Comparison of ENCODE assay signal across 10 cellular contexts in the genomic region with DNA sequence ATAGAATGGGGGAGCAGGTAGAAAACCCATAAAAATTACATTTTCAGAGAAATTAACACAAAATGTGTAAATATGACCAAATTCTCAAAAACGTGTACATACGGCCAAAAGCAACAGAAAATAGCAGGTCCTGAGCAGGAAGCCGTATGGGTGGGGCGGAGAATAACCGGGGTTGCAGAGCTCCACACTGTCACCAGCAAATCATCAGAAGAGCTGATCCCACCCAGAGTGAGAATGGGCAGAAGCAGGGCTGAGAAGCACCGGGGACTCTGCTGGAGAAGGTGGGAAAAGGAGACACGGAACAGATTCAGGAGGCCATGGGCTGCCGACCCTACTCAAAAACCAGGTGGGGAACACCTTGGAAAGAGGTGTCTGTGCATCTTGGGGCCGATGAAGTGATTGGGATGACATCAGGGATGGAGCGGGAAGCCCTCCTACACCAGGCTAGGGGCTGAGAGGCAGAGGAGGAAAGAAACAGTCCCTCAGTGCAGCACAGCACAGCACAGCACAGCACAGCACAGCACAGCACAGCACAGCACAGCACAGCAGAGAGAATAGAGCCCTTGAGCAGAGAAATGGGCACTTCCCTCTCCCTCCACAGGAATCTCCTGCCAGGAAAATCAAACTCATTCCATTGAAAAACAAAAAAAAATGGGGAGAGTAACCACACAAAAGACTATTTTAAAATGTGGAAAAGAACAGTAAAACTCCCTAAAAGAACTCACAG. TPM values are rescaled to one million over a fixed set of nuclear protein-coding genes. Genes with fewer than 3 reads are reported as not detected.
DNase-seq lines count a peak whose midpoint lies in the region; ATAC-seq and TF ChIP-seq lines count a peak whose summit lies in the region.
"Had no signal": no experiment of that assay in that cellular context is flagged by ENCODE, and none has a peak within 500 bp of the region (broad histone marks: within the 10 kb centered on the region; RNA-seq: fewer than 3 reads in every experiment).

No MANE protein-coding gene starts in this region.

- H3K27ac ChIP-seq in spleen (peak overlapping the region; percentile 37 to 83 (median 74)), WERI-Rb-1 (no peak overlapping the region)

- CTCF ChIA-PET in activated naive CD4-positive, alpha-beta T cell treated with anti-CD3 and anti-CD28 coated beads for 36 hours (lab: Charles Lee) = interaction anchor here (1.1 to 7.5 kb wide), 2 partner anchors 9 to 191 kb away, joined by 4 to 94 read pairs; no protein-coding TSS in a partner anchor

- peaks cover 15% of the 10 kb centered on the region for H3K36me3 Mint-ChIP-seq in activated naive CD4-positive, alpha-beta T cell treated with anti-CD3 and anti-CD28 coated beads for 36 hours (ENCODE audit: low read depth)
- H3K36me3 Mint-ChIP-seq in activated T-cell treated with anti-CD3 and anti-CD28 coated beads, Interleukin-2, amount 50 U/mL, for 72 hours (ENCODE audit: insufficient read depth in 2 of 2) = peaks cover 8 to 9% of the 10 kb centered on the region in 2 donors
- peaks cover 48% of the 10 kb centered on the region for H3K36me3 Mint-ChIP-seq in nephron progenitor cell (ENCODE audit: low read depth)

- H3K27ac Mint-ChIP-seq in activated naive CD4-positive, alpha-beta T cell treated with anti-CD3 and anti-CD28 coated beads for 36 hours = no peak overlapping the region
- no peak overlapping the region for H3K27ac Mint-ChIP-seq in activated T-cell treated with anti-CD3 and anti-CD28 coated beads, Interleukin-2, amount 50 U/mL, for 72 hours
- no peak overlapping the region for H3K27ac Mint-ChIP-seq in nephron progenitor cell

- H3K36me3 ChIP-seq in spleen = peaks cover 0 to 42% (median 5%) of the 10 kb centered on the region in 6 donors
- no peaks in the 10 kb centered on the region for H3K36me3 ChIP-seq in WERI-Rb-1

- 37 to 61% (median 56%) methylated on average over 10 of the region's 10 CpGs for WGBS in spleen, 5 donors

- TF ChIP-seq CTCF in spleen (IDR thresholded peaks at IDR 0.05 in 8 of 11, conservative IDR thresholded peaks at IDR 0.05 in 3 of 11) (no peak), WERI-Rb-1 (IDR thresholded peaks at IDR 0.05; ENCODE audit: low read depth, low read length) (no peak), nephron progenitor cell (IDR thresholded peaks at IDR 0.05) (no peak)

- no peak overlapping the region for H3K4me3 Mint-ChIP-seq in activated naive CD4-positive, alpha-beta T cell treated with anti-CD3 and anti-CD28 coated beads for 36 hours
- H3K4me3 Mint-ChIP-seq in activated T-cell treated with anti-CD3 and anti-CD28 coated beads, Interleukin-2, amount 50 U/mL, for 72 hours = no peak overlapping the region
- H3K4me3 Mint-ChIP-seq in nephron progenitor cell = no peak overlapping the region

- no peaks in the 10 kb centered on the region for H3K27me3 Mint-ChIP-seq in activated naive CD4-positive, alpha-beta T cell treated with anti-CD3 and anti-CD28 coated beads for 36 hours (ENCODE audit: low read depth)
- no peaks in the 10 kb centered on the region for H3K27me3 Mint-ChIP-seq in activated T-cell treated with anti-CD3 and anti-CD28 coated beads, Interleukin-2, amount 50 U/mL, for 72 hours (ENCODE audit: low read depth)
- peaks cover 4% of the 10 kb centered on the region for H3K27me3 Mint-ChIP-seq in nephron progenitor cell (ENCODE audit: low read depth, poor library complexity)

- DNase-seq in dermis blood vessel endothelial cell (peak; percentile 26), spleen (peak; percentile 77), WERI-Rb-1 (no peak), nephron progenitor cell (no peak)
- no peak for DNase-seq in activated naive CD4-positive, alpha-beta T cell treated with anti-CD3 and anti-CD28 coated beads for 36 hours
- DNase-seq in activated T-cell treated with anti-CD3 and anti-CD28 coated beads, Interleukin-2, amount 50 U/mL, for 72 hours = no peak
- DNase-seq: KG1 had no signal

- H3K9me3 Mint-ChIP-seq in activated naive CD4-positive, alpha-beta T cell treated with anti-CD3 and anti-CD28 coated beads for 36 hours = no peaks in the 10 kb centered on the region
- peaks cover 3 to 6% of the 10 kb centered on the region in 2 donors for H3K9me3 Mint-ChIP-seq in activated T-cell treated with anti-CD3 and anti-CD28 coated beads, Interleukin-2, amount 50 U/mL, for 72 hours
- peaks cover 7% of the 10 kb centered on the region for H3K9me3 Mint-ChIP-seq in nephron progenitor cell

- peak; percentile 71 for ATAC-seq in GM19023 (IDR thresholded peaks at IDR 0.05; ENCODE audit: unreplicated experiment)
- ATAC-seq in HG03039 (IDR thresholded peaks at IDR 0.05; ENCODE audit: unreplicated experiment) = peak; percentile 55
- ATAC-seq in activated T-cell treated with anti-CD3 and anti-CD28 coated beads, Interleukin-2, amount 50 U/mL, for 72 hours (replicated peaks in 1 of 2) = no peak
- ATAC-seq: SK-N-SH treated with all-trans-retinoic acid at 6 μM for 48 hours had no signal

- H3K4me3 ChIP-seq in spleen (peak overlapping the region in 4 of 8 donors; percentile 5 to 48 (median 17)), WERI-Rb-1 (ENCODE audit: low read depth, low read length) (no peak overlapping the region)

- H3K4me1 ChIP-seq in spleen = peaks cover 39 to 88% (median 65%) of the 10 kb centered on the region in 6 donors

- H3K27me3 ChIP-seq in spleen (replicated peaks in 1 of 7) (no peaks in the 10 kb centered on the region), WERI-Rb-1 (ENCODE audit: insufficient read depth, low read depth, severe bottlenecking) (no peaks in the 10 kb centered on the region)

- no peak for TF ChIP-seq POLR2A in spleen (IDR thresholded peaks at IDR 0.05)

- peaks cover 25% of the 10 kb centered on the region for H3K4me1 Mint-ChIP-seq in activated naive CD4-positive, alpha-beta T cell treated with anti-CD3 and anti-CD28 coated beads for 36 hours (ENCODE audit: low read depth)
- peaks cover 15% of the 10 kb centered on the region for H3K4me1 Mint-ChIP-seq in activated T-cell treated with anti-CD3 and anti-CD28 coated beads, Interleukin-2, amount 50 U/mL, for 72 hours (ENCODE audit: low read depth)
- H3K4me1 Mint-ChIP-seq in nephron progenitor cell = no peaks in the 10 kb centered on the region

- peaks cover 0 to 7% (median 0%) of the 10 kb centered on the region in 8 donors for H3K9me3 ChIP-seq in spleen
- no peaks in the 10 kb centered on the region for H3K9me3 ChIP-seq in WERI-Rb-1 (ENCODE audit: severe bottlenecking)

- intact Hi-C loops in spleen (cut with DNase I; ENCODE audit: low total_unique reads) = no loop called here
- intact Hi-C loops in activated naive CD4-positive, alpha-beta T cell treated with anti-CD3 and anti-CD28 coated beads for 36 hours (cut with micrococcal nuclease) = no loop called here

RNA-seq across cellular contexts. Expression of a gene that starts 22.3 kb away (rescaled TPM):
- total RNA-seq in dermis blood vessel endothelial cell (55.1 and 58.9 TPM in 2 replicates), spleen (100 to 1,000 TPM in 3 of 7 donors, 10 to 100 TPM in 4; 70.7 to 114 (median 87.9) TPM)
- 10 to 100 TPM; 14.4 to 28.5 (median 25.2) TPM for polyA plus RNA-seq in spleen
- total RNA-seq in activated naive CD4-positive, alpha-beta T cell treated with anti-CD3 and anti-CD28 coated beads for 36 hours = 10 to 100 TPM; 11.3 to 11.7 TPM
- total RNA-seq in activated T-cell treated with anti-CD3 and anti-CD28 coated beads, Interleukin-2, amount 50 U/mL, for 72 hours = 10 to 100 TPM; 10.6 to 15.3 TPM

RNA-seq across cellular contexts. Expression of a gene that starts 47.4 kb away (rescaled TPM):
- not detected in 2 replicates for total RNA-seq in dermis blood vessel endothelial cell
- total RNA-seq in spleen = not detected
- not detected for polyA plus RNA-seq in spleen
- not detected for total RNA-seq in activated naive CD4-positive, alpha-beta T cell treated with anti-CD3 and anti-CD28 coated beads for 36 hours
- total RNA-seq in activated T-cell treated with anti-CD3 and anti-CD28 coated beads, Interleukin-2, amount 50 U/mL, for 72 hours = not detected

Comparison
In these comparisons a context has a peak if more than half of its experiments do, and no peak if none do; other contexts are left out.
1. ATAC-seq: peak in GM19023 (single experiment) and HG03039 (single experiment); none in activated T-cell treated with anti-CD3 and anti-CD28 coated beads, Interleukin-2, amount 50 U/mL, for 72 hours (0 of 2).
2. DNase-seq: peak in dermis blood vessel endothelial cell (single experiment) and spleen (single experiment); none in activated naive CD4-positive, alpha-beta T cell treated with anti-CD3 and anti-CD28 coated beads for 36 hours (single experiment), WERI-Rb-1 (single experiment), activated T-cell treated with anti-CD3 and anti-CD28 coated beads, Interleukin-2, amount 50 U/mL, for 72 hours (0 of 2) and nephron progenitor cell (single experiment).